In the genomic region with DNA sequence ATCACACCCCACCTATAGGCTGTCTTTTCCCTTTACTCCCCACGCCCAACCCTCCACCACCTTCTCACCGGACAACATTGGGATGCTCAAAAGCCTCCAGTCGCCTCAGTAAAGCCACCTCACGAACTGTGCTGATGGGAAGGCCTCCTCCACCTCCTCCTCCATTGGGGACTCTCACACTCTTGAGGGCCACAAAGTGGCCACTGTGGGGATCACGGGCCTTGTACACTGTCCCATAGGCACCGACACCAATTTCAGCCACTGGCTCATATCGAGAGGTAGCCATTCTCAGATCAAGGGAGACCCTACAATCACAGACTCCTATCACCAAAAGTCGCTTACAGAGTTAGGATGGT, we compare ENCODE assay signal across 8 cellular contexts. TPM values are rescaled to one million over a fixed set of nuclear protein-coding genes. Genes with fewer than 3 reads are reported as not detected.
DNase-seq lines count a peak whose midpoint lies in the region; FAIRE-seq and TF ChIP-seq lines count a peak whose summit lies in the region.

No MANE protein-coding gene starts in this region.

- H3K27ac Mint-ChIP-seq in Calu3 (ENCODE audit: unreplicated experiment), result peak overlapping the region; percentile 90
- peak overlapping the region; percentile 93 for H3K27ac Mint-ChIP-seq in osteocyte (ENCODE audit: unreplicated experiment)

- peak overlapping the region; percentile 88 for H3K9ac ChIP-seq in endothelial cell of umbilical vein (replicated peaks; ENCODE audit: extremely low read depth, insufficient read depth, low read length)

- H3K27ac ChIP-seq in PC-9 (peak overlapping the region; percentile 65; the same call in 1 of the 2 replicates), endothelial cell of umbilical vein (ENCODE audit: insufficient read depth, low read depth, low read length) (peak overlapping the region; percentile 68)

- no peaks in the 10 kb centered on the region for H3K9me1 ChIP-seq in endothelial cell of umbilical vein (replicated peaks; ENCODE audit: control insufficient read depth, extremely low read depth, insufficient read depth, low read length)

- H3K4me1 Mint-ChIP-seq in Calu3 (ENCODE audit: low read depth, unreplicated experiment) (peaks cover 47% of the 10 kb centered on the region), osteocyte (ENCODE audit: unreplicated experiment) (peaks cover 35% of the 10 kb centered on the region)

- H3K4me1 ChIP-seq in PC-9 (replicated peaks; ENCODE audit: insufficient read depth), result peaks cover 27% of the 10 kb centered on the region
- H3K4me1 ChIP-seq in endothelial cell of umbilical vein (ENCODE audit: control insufficient read depth, extremely low read depth, insufficient read depth, low read length), result peaks cover 17% of the 10 kb centered on the region

- H3K9me3 Mint-ChIP-seq in Calu3 (ENCODE audit: low read depth, unreplicated experiment), result no peaks in the 10 kb centered on the region
- H3K9me3 Mint-ChIP-seq in osteocyte (ENCODE audit: unreplicated experiment), result no peaks in the 10 kb centered on the region

- H3K4me3 ChIP-seq in PC-9 (peak overlapping the region; percentile 78), endothelial cell of umbilical vein (replicated peaks in 1 of 3; ENCODE audit: insufficient read depth in 1 of 3, low read depth in 1 of 3, low read length in 3 of 3) (peak overlapping the region; percentile 19 to 78 (median 61))

- peaks cover 39% of the 10 kb centered on the region for H3F3A ChIP-seq in PC-9 (ENCODE audit: insufficient read depth, low read depth)

- H3K4me2 ChIP-seq in PC-9 (peak overlapping the region; percentile 89), endothelial cell of umbilical vein (ENCODE audit: insufficient read depth, low read length) (peak overlapping the region; percentile 86)

- CTCF ChIA-PET in Calu3 (lab: Charles Lee) (no interaction called here), PC-9 (lab: Charles Lee) (no interaction called here), endothelial cell of umbilical vein (lab: Charles Lee) (interaction anchor here (1.2 kb wide), 1 partner anchor 25 kb away, joined by 5 read pairs; no protein-coding TSS in a partner anchor)

- H3K9me3 ChIP-seq in PC-9 (ENCODE audit: insufficient read depth, low read depth) (no peaks in the 10 kb centered on the region), endothelial cell of umbilical vein (replicated peaks; ENCODE audit: control insufficient read depth, insufficient read depth, low read length) (no peaks in the 10 kb centered on the region)

- intact Hi-C loops in Calu3 (cut with micrococcal nuclease; ENCODE audit: unreplicated experiment) (no loop called here), PC-9 (cut with micrococcal nuclease; ENCODE audit: unreplicated experiment) (no loop called here), endothelial cell of umbilical vein (cut with micrococcal nuclease) (no loop called here)

- dilution Hi-C loops in endothelial cell of umbilical vein (cut with MboI; ENCODE audit: extremely low pct_ligation_motif_present, low sequenced_read_pairs), result no loop called here

- H3K36me3 ChIP-seq in PC-9 (ENCODE audit: low read depth) (peaks cover 20% of the 10 kb centered on the region), endothelial cell of umbilical vein (ENCODE audit: control insufficient read depth in 2 of 2, extremely low read depth in 1 of 2, insufficient read depth in 2 of 2, low read length in 2 of 2) (peaks cover 4 to 22% of the 10 kb centered on the region in 2 experiments)

- FAIRE-seq in endothelial cell of umbilical vein (lab: Jason Lieb, UNC) (peak; percentile 26), HTR-8/SVneo (lab: Jason Lieb, UNC) (no peak)

- no peaks in the 10 kb centered on the region for H3K9me2 ChIP-seq in PC-9 (ENCODE audit: insufficient read depth)

- no peaks in the 10 kb centered on the region for H3K27me3 Mint-ChIP-seq in Calu3 (ENCODE audit: unreplicated experiment)
- H3K27me3 Mint-ChIP-seq in osteocyte (ENCODE audit: unreplicated experiment), result no peaks in the 10 kb centered on the region

- no peaks in the 10 kb centered on the region for H4K20me1 ChIP-seq in PC-9 (ENCODE audit: insufficient read depth)
- no peaks in the 10 kb centered on the region for H4K20me1 ChIP-seq in endothelial cell of umbilical vein (replicated peaks; ENCODE audit: control insufficient read depth, extremely low read depth, insufficient read depth, low read length)

- H3K79me2 ChIP-seq in PC-9 (ENCODE audit: low read depth) (peaks cover 27% of the 10 kb centered on the region), endothelial cell of umbilical vein (ENCODE audit: control insufficient read depth, insufficient read depth, low read length) (peaks cover 19% of the 10 kb centered on the region)

- POLR2A ChIA-PET in PC-9 (lab: Charles Lee; ENCODE audit: unreplicated experiment), result interaction anchor here (0.6 kb wide), 1 partner anchor 12 kb away, joined by 10 read pairs; no protein-coding TSS in a partner anchor
- POLR2A ChIA-PET in endothelial cell of umbilical vein (lab: Charles Lee), result no interaction called here

- TF ChIP-seq CTCF in Calu3 (IDR thresholded peaks at IDR 0.05; ENCODE audit: unreplicated experiment), result no peak
- TF ChIP-seq CTCF in PC-9 (conservative IDR thresholded peaks at IDR 0.05), result no peak
- TF ChIP-seq CTCF in endothelial cell of umbilical vein (IDR thresholded peaks at IDR 0.05; ENCODE audit: extremely low read depth in 1 of 2, insufficient read depth in 1 of 2, low read depth in 1 of 2, low read length in 2 of 2), result no peak
- no peak for TF ChIP-seq CTCF in osteocyte (IDR thresholded peaks at IDR 0.05)

- H2AFZ ChIP-seq in PC-9 (peak overlapping the region; percentile 94), endothelial cell of umbilical vein (ENCODE audit: low read depth, low read length) (peak overlapping the region; percentile 29)

- peak overlapping the region; percentile 99 for H3K4me3 Mint-ChIP-seq in Calu3 (ENCODE audit: low read depth, unreplicated experiment)
- peak overlapping the region; percentile 94 for H3K4me3 Mint-ChIP-seq in osteocyte (ENCODE audit: unreplicated experiment)

- no peaks in the 10 kb centered on the region for H3K27me3 ChIP-seq in PC-9 (ENCODE audit: insufficient read depth, low read depth)
- peaks cover 17 to 23% of the 10 kb centered on the region in 2 experiments for H3K27me3 ChIP-seq in endothelial cell of umbilical vein (ENCODE audit: control insufficient read depth in 2 of 2, insufficient read depth in 2 of 2, low read length in 2 of 2)

- DNase-seq in Calu3, result no peak
- no peak for DNase-seq in PC-9
- no peak for DNase-seq in endothelial cell of umbilical vein (ENCODE audit: low read depth, low spot score)
- DNase-seq in osteocyte (ENCODE audit: extremely low spot score, unreplicated experiment), result no peak
- DNase-seq in HTR-8/SVneo (ENCODE audit: insufficient read length, low spot score), result no peak
- no peak for DNase-seq in activated effector memory CD4-positive, alpha-beta T cell treated with anti-CD3 and anti-CD28 coated beads, Interleukin-2, amount 50 U/mL, for 16 hours
- no peak for DNase-seq in putamen (ENCODE audit: low spot score)
- DNase-seq in GM19240 (ENCODE audit: insufficient read length, low spot score), result no peak

- no peak for TF ChIP-seq POLR2A in endothelial cell of umbilical vein (IDR thresholded peaks at IDR 0.05; ENCODE audit: low read depth, low read length)

- H3K36me3 Mint-ChIP-seq in Calu3 (ENCODE audit: insufficient read depth, unreplicated experiment) (peaks cover 75% of the 10 kb centered on the region), osteocyte (ENCODE audit: unreplicated experiment) (peaks cover 27% of the 10 kb centered on the region)

- BruUV-seq in Calu3 (replicated peaks; lab: Mats Ljungman, UMichigan), result no TSS peak
- no TSS peak for BruUV-seq in PC-9 (replicated peaks; lab: Mats Ljungman, UMichigan)
- no TSS peak for BruUV-seq in endothelial cell of umbilical vein (replicated peaks; lab: Mats Ljungman, UMichigan)

RNA-seq across cellular contexts. Expression of gene CDK4, which starts 0.7 kb away (rescaled TPM):
- total RNA-seq in Calu3 (2022) (188 and 199 TPM in 2 replicates), PC-9 (2021) (156 and 194 TPM in 2 replicates), endothelial cell of umbilical vein (156 and 171 TPM in 2 replicates), osteocyte (137 and 142 TPM in 2 replicates)
- 300 and 332 TPM in 2 replicates for polyA plus RNA-seq in endothelial cell of umbilical vein
- 337 and 366 TPM in 2 replicates for polyA plus RNA-seq in endothelial cell of umbilical vein (2011; cell fraction: cytosol; rRNA removed)
- polyA plus RNA-seq in endothelial cell of umbilical vein (2011; cell fraction: nucleus; rRNA removed), result 173 and 189 TPM in 2 replicates
- polyA plus RNA-seq in endothelial cell of umbilical vein (2012), result 197 and 206 TPM in 2 replicates
- 184 and 194 TPM in 2 replicates for polyA minus RNA-seq in endothelial cell of umbilical vein
- 130 TPM for polyA minus RNA-seq in endothelial cell of umbilical vein (2011; cell fraction: cytosol; rRNA and poly(A)+ RNA removed)
- polyA minus RNA-seq in endothelial cell of umbilical vein (2011; cell fraction: nucleus; rRNA and poly(A)+ RNA removed), result 54.8 and 62.4 TPM in 2 replicates

RNA-seq across cellular contexts. Expression of gene MARCHF9, which starts 3.5 kb away (rescaled TPM):
- total RNA-seq in Calu3 (2022) (39.0 and 42.4 TPM in 2 replicates), PC-9 (2021) (18.9 and 21.2 TPM in 2 replicates), endothelial cell of umbilical vein (3.0 and 4.6 TPM in 2 replicates), osteocyte (19.2 and 21.1 TPM in 2 replicates)
- 4.8 and 5.8 TPM in 2 replicates for polyA plus RNA-seq in endothelial cell of umbilical vein
- polyA plus RNA-seq in endothelial cell of umbilical vein (2011; cell fraction: cytosol; rRNA removed), result 1.6 and 3.7 TPM in 2 replicates
- 4.8 and 5.4 TPM in 2 replicates for polyA plus RNA-seq in endothelial cell of umbilical vein (2011; cell fraction: nucleus; rRNA removed)
- polyA plus RNA-seq in endothelial cell of umbilical vein (2012), result 3.2 and 4.0 TPM in 2 replicates
- 2.8 and 4.2 TPM in 2 replicates for polyA minus RNA-seq in endothelial cell of umbilical vein
- polyA minus RNA-seq in endothelial cell of umbilical vein (2011; cell fraction: cytosol; rRNA and poly(A)+ RNA removed), result 7.7 TPM
- polyA minus RNA-seq in endothelial cell of umbilical vein (2011; cell fraction: nucleus; rRNA and poly(A)+ RNA removed), result 0.72 and 1.2 TPM in 2 replicates

RNA-seq across cellular contexts. Expression of gene TSPAN31, which starts 6.6 kb away (rescaled TPM):
- 40.2 and 46.7 TPM in 2 replicates for total RNA-seq in Calu3 (2022)
- total RNA-seq in PC-9 (2021), result 18.2 and 22.5 TPM in 2 replicates
- 14.6 and 15.0 TPM in 2 replicates for total RNA-seq in endothelial cell of umbilical vein
- 33.3 and 43.9 TPM in 2 replicates for polyA plus RNA-seq in endothelial cell of umbilical vein
- polyA plus RNA-seq in endothelial cell of umbilical vein (2011; cell fraction: cytosol; rRNA removed), result 19.8 and 19.9 TPM in 2 replicates
- 15.5 and 16.4 TPM in 2 replicates for polyA plus RNA-seq in endothelial cell of umbilical vein (2011; cell fraction: nucleus; rRNA removed)
- polyA plus RNA-seq in endothelial cell of umbilical vein (2012), result 25.7 and 27.8 TPM in 2 replicates
- 47.8 and 57.1 TPM in 2 replicates for polyA minus RNA-seq in endothelial cell of umbilical vein
- polyA minus RNA-seq in endothelial cell of umbilical vein (2011; cell fraction: cytosol; rRNA and poly(A)+ RNA removed), result 5.5 TPM
- polyA minus RNA-seq in endothelial cell of umbilical vein (2011; cell fraction: nucleus; rRNA and poly(A)+ RNA removed), result 4.4 and 12.2 TPM in 2 replicates
- 36.2 and 37.4 TPM in 2 replicates for total RNA-seq in osteocyte

RNA-seq across cellular contexts. Expression of gene AGAP2, which starts 12.9 kb away (rescaled TPM):
- total RNA-seq in Calu3 (2022) (0.57 and 0.59 TPM in 2 replicates), PC-9 (2021) (0.40 and 0.50 TPM in 2 replicates), endothelial cell of umbilical vein (0.05 and 0.24 TPM in 2 replicates), osteocyte (2.4 and 2.6 TPM in 2 replicates)
- 0.04 and 0.05 TPM in 2 replicates for polyA plus RNA-seq in endothelial cell of umbilical vein
- polyA plus RNA-seq in endothelial cell of umbilical vein (2011; cell fraction: cytosol; rRNA removed), result 0.04 and 0.08 TPM in 2 replicates
- 0.05 and 0.10 TPM in 2 replicates for polyA plus RNA-seq in endothelial cell of umbilical vein (2011; cell fraction: nucleus; rRNA removed)
- 0.14 and 0.20 TPM in 2 replicates for polyA plus RNA-seq in endothelial cell of umbilical vein (2012)
- 0.04 TPM in 1 of 2 replicates, not detected in the other for polyA minus RNA-seq in endothelial cell of umbilical vein
- polyA minus RNA-seq in endothelial cell of umbilical vein (2011; cell fraction: cytosol; rRNA and poly(A)+ RNA removed), result not detected
- 0.14 and 0.63 TPM in 2 replicates for polyA minus RNA-seq in endothelial cell of umbilical vein (2011; cell fraction: nucleus; rRNA and poly(A)+ RNA removed)

RNA-seq across cellular contexts. Expression of gene CYP27B1, which starts 15.5 kb away (rescaled TPM):
- total RNA-seq in Calu3 (2022) (1.8 TPM in 2 replicates), PC-9 (2021) (1.6 and 1.8 TPM in 2 replicates), endothelial cell of umbilical vein (2.4 and 2.7 TPM in 2 replicates), osteocyte (1.7 and 2.3 TPM in 2 replicates)
- polyA plus RNA-seq in endothelial cell of umbilical vein, result 0.62 TPM in 2 replicates
- polyA plus RNA-seq in endothelial cell of umbilical vein (2011; cell fraction: cytosol; rRNA removed), result 0.19 and 0.61 TPM in 2 replicates
- polyA plus RNA-seq in endothelial cell of umbilical vein (2011; cell fraction: nucleus; rRNA removed), result 7.3 and 7.9 TPM in 2 replicates
- 0.74 and 0.86 TPM in 2 replicates for polyA plus RNA-seq in endothelial cell of umbilical vein (2012)
- 0.87 and 1.2 TPM in 2 replicates for polyA minus RNA-seq in endothelial cell of umbilical vein
- 7.6 TPM for polyA minus RNA-seq in endothelial cell of umbilical vein (2011; cell fraction: cytosol; rRNA and poly(A)+ RNA removed)
- 3.3 and 3.8 TPM in 2 replicates for polyA minus RNA-seq in endothelial cell of umbilical vein (2011; cell fraction: nucleus; rRNA and poly(A)+ RNA removed)
